Comparison of ENCODE assay signal across 1 cellular context in genomic region chr20:64285579-64286427, GRCh38.
A peak's percentile ranks its signal among the peaks of the same experiment; 100 is the strongest.
TF ChIP-seq lines count a peak whose summit lies in the region.
"Not testable (repeated sequence)": the region's sequence is repeated elsewhere in the genome, so short reads cannot be mapped to it uniquely, and the experiment has no call there.

No MANE protein-coding gene starts in this region.

TF ChIP-seq in K562, 482 proteins besides CTCF, POLR2A, EP300 and RAD21 (continued from another document and continues in another):
- TF ChIP-seq JUN (IDR thresholded peaks at IDR 0.05; ENCODE audit: borderline replicate concordance, low read depth, low read length) (peak; percentile 69; the same call in 1 of the 2 replicates), CHAMP1 (IDR thresholded peaks at IDR 0.05) (peak; percentile 94), DPF2 (IDR thresholded peaks at IDR 0.05) (peak; percentile 49; the same call in 1 of the 2 replicates), TRIM24 (IDR thresholded peaks at IDR 0.05) (peak; percentile 15 to 46; a peak in 1 of 4 replicates), AFF1 (IDR thresholded peaks at IDR 0.05; ENCODE audit: low read depth in 1 of 2, partially characterized antibody in 2 of 2) (peak in 1 of 2 experiments; percentile 24), DMBX1 (CRISPR knock-in tag; IDR thresholded peaks at IDR 0.05; ENCODE audit: borderline replicate concordance) (peak; percentile 66; the same call in 1 of the 2 replicates), CBX5 (IDR thresholded peaks at IDR 0.05; ENCODE audit: borderline replicate concordance, low read depth) (peak; percentile 22; the same call in 1 of the 2 replicates), KLF6 (CRISPR knock-in tag; IDR thresholded peaks at IDR 0.05; ENCODE audit: borderline replicate concordance) (peak; percentile 45; the same call in 1 of the 2 replicates), FOXP1 (CRISPR knock-in tag; IDR thresholded peaks at IDR 0.05) (peak; percentile 76), RBM14 (IDR thresholded peaks at IDR 0.05; ENCODE audit: borderline replicate concordance, insufficient read depth, low read depth, low read length) (0 out of 2 replicates have a peak, but pooled peaks have one; percentile 59), VEZF1 (CRISPR knock-in tag; IDR thresholded peaks at IDR 0.05) (peak; percentile 12; the same call in 1 of the 2 replicates), CBX1 (IDR thresholded peaks at IDR 0.05; ENCODE audit: low read depth) (peak; percentile 91), FIP1L1 (IDR thresholded peaks at IDR 0.05; ENCODE audit: low read depth, low read length, poor library complexity, severe bottlenecking) (peak; percentile 94), CTBP1 (IDR thresholded peaks at IDR 0.05; ENCODE audit: borderline replicate concordance) (0 out of 2 replicates have a peak, but pooled peaks have one; percentile 54), SP1 (CRISPR knock-in tag; IDR thresholded peaks at IDR 0.05) (peak; percentile 95), SOX6 (IDR thresholded peaks at IDR 0.05) (peak; percentile 41; the same call in 1 of the 2 replicates), ZBTB40 (IDR thresholded peaks at IDR 0.05) (peak; percentile 33; the same call in 1 of the 2 replicates), CTCFL (IDR thresholded peaks at IDR 0.05; ENCODE audit: borderline replicate concordance, insufficient read depth, low read depth, low read length, poor library complexity, severe bottlenecking) (peak; percentile 66), TCF3 (CRISPR knock-in tag; IDR thresholded peaks at IDR 0.05) (peak; percentile 58), ETV5 (CRISPR knock-in tag; IDR thresholded peaks at IDR 0.05; ENCODE audit: low read depth) (peak; percentile 48; the same call in 1 of the 2 replicates), KLF16 (IDR thresholded peaks at IDR 0.05) (peak; percentile 49; the same call in 1 of the 2 replicates), ZFP91 (CRISPR knock-in tag; IDR thresholded peaks at IDR 0.05) (peak; percentile 77), BCOR (IDR thresholded peaks at IDR 0.05) (0 out of 2 replicates have a peak, but pooled peaks have one; percentile 27), ZBTB33 (CRISPR knock-in tag; IDR thresholded peaks at IDR 0.05) (peak; percentile 99), FOSL1 (tag; conservative IDR thresholded peaks at IDR 0.05) (peak; percentile 39; the same call in 1 of the 2 replicates), CREB1 (CRISPR knock-in tag; IDR thresholded peaks at IDR 0.05) (peak; percentile 70)
- TF ChIP-seq JUN (CRISPR knock-in tag; IDR thresholded peaks at IDR 0.05; ENCODE audit: borderline replicate concordance); ZBTB40 (CRISPR knock-in tag; IDR thresholded peaks at IDR 0.05); CREB1 (IDR thresholded peaks at IDR 0.05): not testable (repeated sequence)
